In the genomic region with DNA sequence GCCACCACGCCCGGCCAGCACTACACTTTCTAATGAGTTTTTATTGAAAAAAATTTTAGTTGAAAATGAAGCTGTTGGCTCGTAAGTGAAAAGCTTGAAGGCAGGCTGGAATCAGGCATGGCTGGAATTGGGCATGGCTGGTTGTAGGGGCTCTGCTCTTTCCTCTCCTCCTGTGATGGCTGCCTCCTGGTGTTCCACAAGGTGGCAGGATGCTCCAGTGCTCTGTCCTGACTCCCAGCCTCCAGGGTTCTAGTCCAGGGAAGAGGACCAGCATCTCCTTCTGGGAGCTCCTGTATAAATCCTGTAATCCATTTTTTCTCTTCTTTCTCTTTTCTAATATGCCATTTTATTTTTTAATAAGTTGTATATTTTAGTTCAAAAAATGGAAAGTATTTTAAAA, we compare ENCODE assay signal across 10 cellular contexts. TPM values are rescaled to one million over a fixed set of nuclear protein-coding genes. Genes with fewer than 3 reads are reported as not detected.
DNase-seq lines count a peak whose midpoint lies in the region; TF ChIP-seq lines count a peak whose summit lies in the region.
"Had no signal": no experiment of that assay in that cellular context is flagged by ENCODE, and none has a peak within 500 bp of the region (broad histone marks: within the 10 kb centered on the region; RNA-seq: fewer than 3 reads in every experiment).

No MANE protein-coding gene starts in this region.

- peak; percentile 58 for TF ChIP-seq CTCF in cardiac fibroblast (IDR thresholded peaks at IDR 0.05; ENCODE audit: low read depth, low read length)
- peak; percentile 58 for TF ChIP-seq CTCF in neural crest cell (conservative IDR thresholded peaks at IDR 0.05)

- H3K4me1 Mint-ChIP-seq in neural crest cell = peaks cover 13% of the 10 kb centered on the region
- H3K4me1 Mint-ChIP-seq: B cell had no signal

- peak; percentile 15 for DNase-seq in NCI-H1436 (lab: John Stamatoyannopoulos, UW)
- no peak for DNase-seq in NCI-H1436 treated with DMSO at 0.1 percent for 48 hours (lab: John Stamatoyannopoulos, UW)
- DNase-seq in NCI-H146 (lab: John Stamatoyannopoulos, UW) = peak; percentile 51
- peak; percentile 40 to 47 for DNase-seq in cardiac fibroblast (ENCODE audit: low read depth in 2 of 2)
- DNase-seq in neural crest cell (ENCODE audit: low read depth, low spot score) = peak; percentile 5
- DNase-seq in effector CD4-positive, alpha-beta T cell = no peak
- no peak for DNase-seq in middle frontal gyrus (ENCODE audit: extremely low spot score, low spot score)
- DNase-seq in NCI-H2107 treated with DMSO at 0.1 percent for 48 hours (lab: John Stamatoyannopoulos, UW; ENCODE audit: unreplicated experiment) = no peak
- DNase-seq: naive B cell had no signal

- H3K27me3 Mint-ChIP-seq in neural crest cell (ENCODE audit: low read depth) = no peaks in the 10 kb centered on the region
- H3K27me3 Mint-ChIP-seq: B cell, naive B cell had no signal

- H3K27ac Mint-ChIP-seq in neural crest cell (ENCODE audit: unreplicated experiment) = no peak overlapping the region
- H3K27ac Mint-ChIP-seq: B cell had no signal

- no peak overlapping the region for H3K4me3 Mint-ChIP-seq in neural crest cell
- H3K4me3 Mint-ChIP-seq: B cell, naive B cell had no signal

- no peak overlapping the region for H3K4me3 ChIP-seq in cardiac fibroblast (replicated peaks in 1 of 2; ENCODE audit: low read depth in 2 of 2, low read length in 2 of 2)

- H3K36me3 Mint-ChIP-seq in neural crest cell (ENCODE audit: low read depth) = peaks cover 8% of the 10 kb centered on the region

- no peaks in the 10 kb centered on the region for H3K9me3 Mint-ChIP-seq in neural crest cell

RNA-seq across cellular contexts. Expression of a gene that starts 57.2 kb away (rescaled TPM):
- total RNA-seq in neural crest cell = 112 TPM in 2 replicates

RNA-seq across cellular contexts. Expression of a gene that starts 57.5 kb away (rescaled TPM):
- 17.9 and 18.6 TPM in 2 replicates for total RNA-seq in neural crest cell

Comparison
In these comparisons a context has a peak if more than half of its experiments do, and no peak if none do; other contexts are left out.
1. DNase-seq: peak in NCI-H1436 (single experiment), NCI-H146 (single experiment), cardiac fibroblast (2 of 2) and neural crest cell (single experiment); none in NCI-H1436 treated with DMSO at 0.1 percent for 48 hours (single experiment), effector CD4-positive, alpha-beta T cell (single experiment), middle frontal gyrus (single experiment) and NCI-H2107 treated with DMSO at 0.1 percent for 48 hours (single experiment).